In genomic region chr12:127041985-127042625, GRCh38 we compare ENCODE assay signal across 11 cellular contexts.
DNase-seq lines count a peak whose midpoint lies in the region; ATAC-seq and TF ChIP-seq lines count a peak whose summit lies in the region.
"Had no signal": no experiment of that assay in that cellular context is flagged by ENCODE, and none has a peak within 500 bp of the region (broad histone marks: within the 10 kb centered on the region; RNA-seq: fewer than 3 reads in every experiment).

No MANE protein-coding gene starts in this region.

- intact Hi-C loops in posterior vena cava (cut with DNase I): no loop called here

- ATAC-seq in GM18508 (IDR thresholded peaks at IDR 0.05; ENCODE audit: insufficient read depth, unreplicated experiment): peak; percentile 94
- ATAC-seq in GM21390 (IDR thresholded peaks at IDR 0.05; ENCODE audit: unreplicated experiment): peak; percentile 94
- peak; percentile 96 for ATAC-seq in HG03097 (IDR thresholded peaks at IDR 0.05; ENCODE audit: low FRiP score, unreplicated experiment)
- ATAC-seq in omental fat pad (ENCODE audit: low FRiP score): no peak
- ATAC-seq: CD8-positive, alpha-beta T cell had no signal

- peak; percentile 80 for DNase-seq in OCI-M1 (lab: John Stamatoyannopoulos, UW)
- no peak for DNase-seq in posterior vena cava (ENCODE audit: low spot score)
- no peak for DNase-seq in GM03348 (ENCODE audit: low spot score)
- no peak for DNase-seq in DMS114 treated with DMSO at 0.1 percent for 48 hours (lab: John Stamatoyannopoulos, UW; ENCODE audit: unreplicated experiment)
- DNase-seq in omental fat pad (ENCODE audit: low spot score): no peak
- DNase-seq: CD8-positive, alpha-beta T cell; NCI-H1694; stimulated activated CD4-positive, alpha-beta T cell treated with anti-CD3 and anti-CD28 coated beads, Interleukin-12 subunit alpha, Interleukin-12 subunit beta, amount 100 ng/mL, for 4 hours had no signal

- TF ChIP-seq CTCF in omental fat pad (IDR thresholded peaks at IDR 0.05): no peak
